16 cellular contexts compared by ENCODE assay signal in the genomic region with DNA sequence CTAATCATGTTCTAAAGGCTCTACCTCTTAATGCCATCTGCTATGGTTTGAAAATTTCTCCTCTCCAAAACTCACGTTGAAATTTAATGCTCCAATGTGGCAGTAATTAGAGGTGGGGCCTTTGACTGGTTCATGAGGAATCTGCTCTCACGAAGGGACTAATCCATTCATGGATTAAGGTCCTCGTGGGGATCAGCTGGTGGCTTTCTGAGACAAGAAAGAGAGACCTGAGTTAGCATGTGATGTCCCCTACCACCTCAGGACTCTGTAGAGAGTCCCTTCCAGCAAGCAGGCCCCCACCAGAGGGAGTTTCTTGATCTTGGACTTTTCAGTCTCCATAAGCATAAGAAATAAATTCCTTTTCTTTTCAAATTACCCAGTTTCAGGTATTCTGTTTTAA.
DNase-seq lines count a peak whose midpoint lies in the region; TF ChIP-seq lines count a peak whose summit lies in the region.
"Had no signal": no experiment of that assay in that cellular context is flagged by ENCODE, and none has a peak within 500 bp of the region (broad histone marks: within the 10 kb centered on the region; RNA-seq: fewer than 3 reads in every experiment).

No MANE protein-coding gene starts in this region.

- no peaks in the 10 kb centered on the region for H3K27me3 ChIP-seq in iPS-20b (ENCODE audit: insufficient read depth, low read length)
- no peaks in the 10 kb centered on the region for H3K27me3 ChIP-seq in PC-9 (ENCODE audit: insufficient read depth, low read depth)

- CTCF ChIA-PET in PC-9 (lab: Charles Lee): no interaction called here

- BruUV-seq in PC-9 (replicated peaks; lab: Mats Ljungman, UMichigan): no TSS peak

- TF ChIP-seq CTCF in C4-2B (conservative IDR thresholded peaks at IDR 0.05) (no peak), HFFc6 (IDR thresholded peaks at IDR 0.05) (peak; percentile 23; the same call in 1 of the 2 replicates), brain (conservative IDR thresholded peaks at IDR 0.05) (no peak), PC-9 (conservative IDR thresholded peaks at IDR 0.05) (no peak)

- peaks cover 23% of the 10 kb centered on the region for H3K36me3 Mint-ChIP-seq in HFFc6 (ENCODE audit: low read depth)
- peaks cover 53% of the 10 kb centered on the region for H3K36me3 Mint-ChIP-seq in brain

- H3K79me2 ChIP-seq in PC-9 (ENCODE audit: low read depth): no peaks in the 10 kb centered on the region

- H3K36me3 ChIP-seq in iPS-20b (ENCODE audit: insufficient read depth, low read depth, low read length) (no peaks in the 10 kb centered on the region; the same call in 1 of the 2 replicates), PC-9 (ENCODE audit: low read depth) (no peaks in the 10 kb centered on the region)

- H3K27ac ChIP-seq in C4-2B: peak overlapping the region; percentile 44; the same call in 1 of the 2 replicates
- no peak overlapping the region for H3K27ac ChIP-seq in iPS-20b (ENCODE audit: low read length)
- H3K27ac ChIP-seq in PC-9: no peak overlapping the region

- H3K9ac ChIP-seq in iPS-20b (ENCODE audit: low read depth, low read length): peak overlapping the region; percentile 12; the same call in 1 of the 2 replicates

- no peaks in the 10 kb centered on the region for H3K9me2 ChIP-seq in PC-9 (ENCODE audit: insufficient read depth)

- no peak overlapping the region for H3K4me3 ChIP-seq in iPS-20b (ENCODE audit: low read length)
- no peak overlapping the region for H3K4me3 ChIP-seq in PC-9

- H3K27me3 Mint-ChIP-seq in HFFc6 (ENCODE audit: insufficient read depth): no peaks in the 10 kb centered on the region; the same call in 1 of the 2 replicates
- H3K27me3 Mint-ChIP-seq in brain: no peaks in the 10 kb centered on the region

- POLR2A ChIA-PET in PC-9 (lab: Charles Lee; ENCODE audit: unreplicated experiment): no interaction called here

- intact Hi-C loops in PC-9 (cut with micrococcal nuclease; ENCODE audit: unreplicated experiment): no loop called here

- H3K9me3 ChIP-seq in iPS-20b (ENCODE audit: insufficient read depth, low read depth, low read length): no peaks in the 10 kb centered on the region
- no peaks in the 10 kb centered on the region for H3K9me3 ChIP-seq in PC-9 (ENCODE audit: insufficient read depth, low read depth)

- H3K4me1 ChIP-seq in iPS-20b (ENCODE audit: insufficient read depth, low read length) (peaks cover 26% of the 10 kb centered on the region), PC-9 (replicated peaks; ENCODE audit: insufficient read depth) (no peaks in the 10 kb centered on the region)

- H3K4me1 Mint-ChIP-seq in HFFc6 (ENCODE audit: low read depth) (peaks cover 18% of the 10 kb centered on the region), brain (peaks cover 29% of the 10 kb centered on the region)

- H3K4me3 Mint-ChIP-seq in HFFc6 (no peak overlapping the region), brain (no peak overlapping the region)
- H3K4me3 Mint-ChIP-seq: CD14-positive monocyte had no signal

- H4K20me1 ChIP-seq in PC-9 (ENCODE audit: insufficient read depth): no peaks in the 10 kb centered on the region

- no peak overlapping the region for H3K4me2 ChIP-seq in PC-9

- H3K9me3 Mint-ChIP-seq in HFFc6 (no peaks in the 10 kb centered on the region), brain (no peaks in the 10 kb centered on the region)

- no peak for DNase-seq in HFFc6
- no peak for DNase-seq in NCI-H1092 treated with DMSO at 0.1 percent for 48 hours (lab: John Stamatoyannopoulos, UW)
- DNase-seq in PC-9: no peak
- DNase-seq in NCI-H1417 treated with DMSO at 0.1 percent for 48 hours (lab: John Stamatoyannopoulos, UW): no peak
- DNase-seq: DMS53, GOT3, KG1, NCI-H1436 treated with DMSO at 0.1 percent for 48 hours, NCI-H2029 treated with DMSO at 0.1 percent for 48 hours, NCI-H226, NCI-H526 treated with DMSO at 0.1 percent for 48 hours, OCI-M1 had no signal

- H2AFZ ChIP-seq in PC-9: no peak overlapping the region

- peak overlapping the region; percentile 21; the same call in 1 of the 2 replicates for H3K27ac Mint-ChIP-seq in HFFc6
- H3K27ac Mint-ChIP-seq in brain: peak overlapping the region in 3 of 5 experiments; percentile 24 to 83 (median 73)

- H3F3A ChIP-seq in PC-9 (ENCODE audit: insufficient read depth, low read depth): no peaks in the 10 kb centered on the region
